22 cellular contexts compared by ENCODE assay signal in the genomic region with DNA sequence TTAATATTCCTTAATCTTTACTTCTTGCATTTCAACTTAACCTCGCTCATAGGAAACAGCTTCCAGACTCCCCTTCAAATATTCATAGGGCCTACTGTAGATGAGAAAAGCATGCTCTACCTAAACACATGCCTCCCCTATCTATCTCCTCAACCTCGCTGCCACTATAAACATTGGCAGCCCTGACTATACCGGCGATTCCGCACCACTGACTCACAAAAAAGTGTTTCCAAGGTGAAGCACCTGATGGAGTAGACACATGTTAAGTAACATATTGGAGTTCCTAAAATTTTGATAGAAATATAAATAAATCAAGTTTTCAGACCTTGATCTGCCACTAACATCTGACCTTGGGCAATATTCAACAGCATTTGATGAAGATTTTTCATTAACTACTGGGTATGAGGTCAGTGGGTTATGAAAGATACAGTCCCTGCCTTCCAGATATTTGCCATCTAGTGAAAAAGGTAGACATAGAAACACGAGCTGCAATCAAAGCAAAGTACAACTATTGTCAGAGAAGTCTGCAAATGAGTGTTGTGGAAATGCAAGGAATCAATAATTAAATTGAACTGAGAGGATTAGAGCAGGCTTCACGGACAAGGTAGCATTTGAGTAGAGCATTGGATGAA.
A peak's percentile ranks its signal among the peaks of the same experiment; 100 is the strongest.
DNase-seq lines count a peak whose midpoint lies in the region; ATAC-seq, FAIRE-seq and TF ChIP-seq lines count a peak whose summit lies in the region.
"Had no signal": no experiment of that assay in that cellular context is flagged by ENCODE, and none has a peak within 500 bp of the region (broad histone marks: within the 10 kb centered on the region; RNA-seq: fewer than 3 reads in every experiment).

No MANE protein-coding gene starts in this region.

- no peak for FAIRE-seq in HepG2 (lab: Jason Lieb, UNC)
- FAIRE-seq: H1, RCC 7860 had no signal

- no TSS peak for BruUV-seq in HepG2 (replicated peaks; lab: Mats Ljungman, UMichigan)

- 41% methylated on average over 7 of the region's 7 CpGs for WGBS in liver
- 47% methylated on average over 7 of the region's 7 CpGs for WGBS in HepG2 (ENCODE audit: low lambda C conversion rate)
- 24 to 31% methylated on average over 7 of the region's 7 CpGs for WGBS in body of pancreas, 2 donors
- WGBS in right lobe of liver (ENCODE audit: insufficient coverage, low coverage, low lambda C conversion rate, missing lambda C conversion rate), result 44% methylated on average over 7 of the region's 7 CpGs

- H3K4me1 ChIP-seq in liver (ENCODE audit: control insufficient read depth in 4 of 4, insufficient read depth in 4 of 4, low read length in 3 of 4) (peaks cover 2 to 24% (median 14%) of the 10 kb centered on the region in 4 donors), HepG2 (ENCODE audit: insufficient read depth, low read length) (no peaks in the 10 kb centered on the region), body of pancreas (peaks cover 36% of the 10 kb centered on the region), right lobe of liver (peaks cover 0 to 16% (median 4%) of the 10 kb centered on the region in 4 donors), upper lobe of right lung (peaks cover 57% of the 10 kb centered on the region)
- H3K4me1 ChIP-seq: SJSA1 had no signal

- H3K27ac ChIP-seq in liver (ENCODE audit: low read depth in 1 of 2, low read length in 2 of 2), result peak overlapping the region; percentile 1 to 65
- no peak overlapping the region for H3K27ac ChIP-seq in HepG2 (ENCODE audit: extremely low read length, insufficient read depth, low read length)
- peak overlapping the region in 3 of 4 donors; percentile 1 to 64 (median 17) for H3K27ac ChIP-seq in body of pancreas
- peak overlapping the region in 1 of 3 donors; percentile 25 for H3K27ac ChIP-seq in right lobe of liver
- H3K27ac ChIP-seq in upper lobe of right lung, result no peak overlapping the region
- H3K27ac ChIP-seq in brain microvascular endothelial cell, result no peak overlapping the region
- H3K27ac ChIP-seq: SJSA1 had no signal

- H3K9ac ChIP-seq in liver (ENCODE audit: low read depth in 1 of 2, low read length in 2 of 2), result peak overlapping the region in 1 of 2 donors; percentile 45
- no peak overlapping the region for H3K9ac ChIP-seq in HepG2 (ENCODE audit: insufficient read depth, low read depth, low read length)

- TF ChIP-seq POLR2A in HepG2 (IDR thresholded peaks at IDR 0.05; ENCODE audit: insufficient read depth in 1 of 2, low read depth in 2 of 2, low read length in 2 of 2) (no peak), body of pancreas (IDR thresholded peaks at IDR 0.05) (no peak), right lobe of liver (IDR thresholded peaks at IDR 0.05) (no peak)

- no peak overlapping the region for H2AFZ ChIP-seq in HepG2 (ENCODE audit: low read length)

- no peak overlapping the region for H3K4me3 Mint-ChIP-seq in WTC11

- H3K27me3 Mint-ChIP-seq in WTC11 (ENCODE audit: low read depth), result peaks cover 9% of the 10 kb centered on the region

- H3K27ac Mint-ChIP-seq in WTC11, result no peak overlapping the region

- H3K36me3 ChIP-seq in liver (ENCODE audit: control insufficient read depth in 4 of 4, insufficient read depth in 3 of 4, low read depth in 1 of 4, low read length in 3 of 4), result no peaks in the 10 kb centered on the region
- H3K36me3 ChIP-seq in HepG2 (replicated peaks in 1 of 2; ENCODE audit: control insufficient read depth in 1 of 2, insufficient read depth in 2 of 2, low read length in 2 of 2), result no peaks in the 10 kb centered on the region
- no peaks in the 10 kb centered on the region for H3K36me3 ChIP-seq in body of pancreas (replicated peaks in 1 of 2; ENCODE audit: insufficient read depth in 1 of 2, low read depth in 2 of 2)
- no peaks in the 10 kb centered on the region for H3K36me3 ChIP-seq in right lobe of liver
- no peaks in the 10 kb centered on the region for H3K36me3 ChIP-seq in upper lobe of right lung
- H3K36me3 ChIP-seq in brain microvascular endothelial cell (replicated peaks), result no peaks in the 10 kb centered on the region
- H3K36me3 ChIP-seq: BE2C, MG63, SJSA1 had no signal

- H3K27me3 ChIP-seq in liver (ENCODE audit: control insufficient read depth in 4 of 4, insufficient read depth in 4 of 4, low read length in 3 of 4) (no peaks in the 10 kb centered on the region), HepG2 (ENCODE audit: control insufficient read depth in 1 of 2, insufficient read depth in 2 of 2, low read length in 2 of 2) (peaks cover 0 to 1% of the 10 kb centered on the region in 2 experiments; a peak in 1 of 5 replicates), body of pancreas (no peaks in the 10 kb centered on the region), right lobe of liver (no peaks in the 10 kb centered on the region), upper lobe of right lung (no peaks in the 10 kb centered on the region), brain microvascular endothelial cell (replicated peaks) (no peaks in the 10 kb centered on the region)
- H3K27me3 ChIP-seq: BE2C, MG63, SJSA1 had no signal

- TF ChIP-seq RAD21 in liver (IDR thresholded peaks at IDR 0.05), result peak; percentile 25 to 56
- TF ChIP-seq RAD21 in HepG2 (CRISPR knock-in tag; IDR thresholded peaks at IDR 0.05), result no peak

- TF ChIP-seq CTCF in liver (IDR thresholded peaks at IDR 0.05; ENCODE audit: low read depth, low read length, missing input control) (no peak), HepG2 (CRISPR knock-in tag; IDR thresholded peaks at IDR 0.05) (no peak), body of pancreas (IDR thresholded peaks at IDR 0.05) (no peak), right lobe of liver (IDR thresholded peaks at IDR 0.05) (no peak), upper lobe of right lung (IDR thresholded peaks at IDR 0.05) (no peak), WTC11 (IDR thresholded peaks at IDR 0.05) (no peak), brain microvascular endothelial cell (IDR thresholded peaks at IDR 0.05; ENCODE audit: low read depth, low read length, missing control alignments) (no peak)

- H3K79me2 ChIP-seq in HepG2 (ENCODE audit: insufficient read depth, low read length), result no peaks in the 10 kb centered on the region

- in situ Hi-C loops in HepG2 (cut with HindIII; ENCODE audit: extremely low pct_ligation_motif_present, low pct_unique_long_range_greater_than_20kb) (no loop called here), brain microvascular endothelial cell (cut with HindIII; ENCODE audit: low pct_ligation_motif_present, low sequenced_read_pairs) (no loop called here)

- H3K9me3 ChIP-seq in liver (ENCODE audit: control insufficient read depth in 4 of 4, low read length in 3 of 4) (no peaks in the 10 kb centered on the region), HepG2 (ENCODE audit: low read length) (no peaks in the 10 kb centered on the region), body of pancreas (no peaks in the 10 kb centered on the region), right lobe of liver (no peaks in the 10 kb centered on the region), upper lobe of right lung (no peaks in the 10 kb centered on the region)
- H3K9me3 ChIP-seq: BE2C, MG63, SJSA1 had no signal

- H3K4me1 Mint-ChIP-seq in WTC11, result no peaks in the 10 kb centered on the region

- TF ChIP-seq EP300 in HepG2 (IDR thresholded peaks at IDR 0.05; ENCODE audit: low read depth in 2 of 2, low read length in 2 of 2) (no peak), HepG2 (CRISPR knock-in tag; IDR thresholded peaks at IDR 0.05; ENCODE audit: borderline replicate concordance) (no peak)

- no peaks in the 10 kb centered on the region for H3K36me3 Mint-ChIP-seq in WTC11

- ATAC-seq in HepG2, result no peak
- ATAC-seq in body of pancreas, result peak; percentile 80
- peak; percentile 63 to 83 (median 74) for ATAC-seq in right lobe of liver
- ATAC-seq in upper lobe of right lung, result peak; percentile 19
- no peak for ATAC-seq in WTC11
- ATAC-seq: HCT116, Right ventricle myocardium inferior had no signal

- H3K9me3 Mint-ChIP-seq in WTC11, result no peaks in the 10 kb centered on the region

- CTCF ChIA-PET in HepG2 (lab: Yijun Ruan, JAX; ENCODE audit: low intra/inter-chr PET ratio, low total read pairs), result no interaction called here
- CTCF ChIA-PET in WTC11 (lab: Charles Lee), result no interaction called here

- POLR2A ChIA-PET in HepG2 (lab: Yijun Ruan, JAX), result no interaction called here
- POLR2A ChIA-PET in WTC11 (lab: Charles Lee), result interaction anchor here (0.6 to 0.7 kb wide), 2 partner anchors 213 to 526 kb away, joined by 3 read pairs; no protein-coding TSS in a partner anchor

- H4K20me1 ChIP-seq in HepG2 (ENCODE audit: insufficient read depth, low read length), result no peaks in the 10 kb centered on the region

- no peak overlapping the region for H3K4me2 ChIP-seq in HepG2 (ENCODE audit: low read depth, low read length)

- DNase-seq in HepG2 (ENCODE audit: low spot score), result no peak
- DNase-seq in body of pancreas, result peak in 2 of 4 donors; percentile 49
- peak in 1 of 3 donors; percentile 32 for DNase-seq in right lobe of liver
- no peak for DNase-seq in upper lobe of right lung
- no peak for DNase-seq in WTC11 (ENCODE audit: low spot score)
- no peak for DNase-seq in brain microvascular endothelial cell
- no peak for DNase-seq in iPS-NIHi11 (ENCODE audit: low spot score)
- DNase-seq: BE2C, EL, GF-D8, MG63, NCI-H1048, NCI-H146, NCI-H2029, NCI-H510A treated with DMSO at 0.1 percent for 48 hours, OCI-M1 had no signal

- no peak overlapping the region for H3K4me3 ChIP-seq in liver (ENCODE audit: low read depth in 1 of 3, low read length in 3 of 3)
- H3K4me3 ChIP-seq in HepG2 (replicated peaks in 1 of 3; ENCODE audit: insufficient read depth in 1 of 3, low read depth in 2 of 3, low read length in 3 of 3), result no peak overlapping the region
- H3K4me3 ChIP-seq in body of pancreas, result no peak overlapping the region
- H3K4me3 ChIP-seq in right lobe of liver, result no peak overlapping the region
- no peak overlapping the region for H3K4me3 ChIP-seq in upper lobe of right lung
- no peak overlapping the region for H3K4me3 ChIP-seq in brain microvascular endothelial cell (ENCODE audit: low read depth, low read length)
- H3K4me3 ChIP-seq: MG63, SJSA1 had no signal

- intact Hi-C loops in HepG2 (cut with micrococcal nuclease; ENCODE audit: unreplicated experiment) (no loop called here), body of pancreas (cut with DNase I) (no loop called here), right lobe of liver (cut with DNase I) (no loop called here), upper lobe of right lung (cut with DNase I) (no loop called here)

TF ChIP-seq in liver, 16 proteins besides CTCF, POLR2A, EP300 and RAD21 (continues in another document):
- TF ChIP-seq GABPA (IDR thresholded peaks at IDR 0.05 in 1 of 2, conservative IDR thresholded peaks at IDR 0.05 in 1 of 2) (no peak), SP1 (IDR thresholded peaks at IDR 0.05) (peak; percentile 49), TAF1 (conservative IDR thresholded peaks at IDR 0.05) (no peak), YY1 (IDR thresholded peaks at IDR 0.05) (peak; percentile 49)

TF ChIP-seq in WTC11, 78 proteins besides CTCF, POLR2A, EP300 and RAD21 (continues in another document):
- TF ChIP-seq CREM (CRISPR knock-in tag; IDR thresholded peaks at IDR 0.05) (no peak), ZNF671 (CRISPR knock-in tag; IDR thresholded peaks at IDR 0.05) (no peak), ZNF219 (CRISPR knock-in tag; IDR thresholded peaks at IDR 0.05; ENCODE audit: borderline replicate concordance) (no peak), IRF2 (CRISPR knock-in tag; IDR thresholded peaks at IDR 0.05; ENCODE audit: borderline replicate concordance, low read depth) (no peak)

Comparison
In these comparisons a context has a peak if more than half of its experiments do, and no peak if none do; other contexts are left out.
1. H3K27ac ChIP-seq: peak in liver (2 of 2) and body of pancreas (3 of 4); none in HepG2 (single experiment), upper lobe of right lung (single experiment) and brain microvascular endothelial cell (single experiment).
2. ATAC-seq: peak in body of pancreas (single experiment), right lobe of liver (4 of 4) and upper lobe of right lung (single experiment); none in HepG2 (single experiment) and WTC11 (single experiment).